10 cellular contexts compared by ENCODE assay signal in genomic region chr1:29179641-29180184, GRCh38. TPM values are rescaled to one million over a fixed set of nuclear protein-coding genes. Genes with fewer than 3 reads are reported as not detected.
DNase-seq lines count a peak whose midpoint lies in the region; ATAC-seq, FAIRE-seq and TF ChIP-seq lines count a peak whose summit lies in the region.
"Had no signal": no experiment of that assay in that cellular context is flagged by ENCODE, and none has a peak within 500 bp of the region (broad histone marks: within the 10 kb centered on the region; RNA-seq: fewer than 3 reads in every experiment).

No MANE protein-coding gene starts in this region.

- H3K4me3 ChIP-seq in kidney (ENCODE audit: low read length in 2 of 2): peak overlapping the region; percentile 83 to 88
- peak overlapping the region in 3 of 4 donors; percentile 91 to 99 (median 97) for H3K4me3 ChIP-seq in transverse colon

- H3K27ac Mint-ChIP-seq in activated naive CD8-positive, alpha-beta T cell treated with anti-CD3 and anti-CD28 coated beads for 36 hours: peak overlapping the region; percentile 98

- in situ Hi-C loops in transverse colon (cut with MboI; ENCODE audit: low pct_ligation_motif_present in 1 of 4, low pct_unique_long_range_greater_than_20kb in 1 of 4, low sequenced_read_pairs in 3 of 4): no loop called here

- peaks cover 23% of the 10 kb centered on the region for H3K36me3 Mint-ChIP-seq in activated T-cell treated with anti-CD3 and anti-CD28 coated beads, Interleukin-2, amount 50 U/mL, for 4 hours (ENCODE audit: insufficient read depth)
- H3K36me3 Mint-ChIP-seq in activated naive CD8-positive, alpha-beta T cell treated with anti-CD3 and anti-CD28 coated beads for 36 hours: peaks cover 51% of the 10 kb centered on the region

- no peaks in the 10 kb centered on the region for H3K9me3 ChIP-seq in kidney (ENCODE audit: control insufficient read depth in 1 of 2, low read length in 2 of 2)
- no peaks in the 10 kb centered on the region for H3K9me3 ChIP-seq in transverse colon

- TF ChIP-seq CTCF in kidney (IDR thresholded peaks at IDR 0.05; ENCODE audit: borderline replicate concordance, extremely low read depth, insufficient read depth) (no peak), transverse colon (IDR thresholded peaks at IDR 0.05) (no peak)

- H3K9ac ChIP-seq in kidney (ENCODE audit: low read length in 2 of 2): peak overlapping the region; percentile 37 to 67

- H3K27ac ChIP-seq in kidney (ENCODE audit: low read depth in 2 of 2, low read length in 2 of 2) (peak overlapping the region in 1 of 2 donors; percentile 74), transverse colon (peak overlapping the region; percentile 99 to 100 (median 100))

- intact Hi-C loops in kidney (cut with DNase I): no loop called here
- intact Hi-C loops in transverse colon (cut with DNase I; ENCODE audit: low total_unique reads): loop anchor here (5.0 kb wide), 1 partner anchor 57 kb away; the partner anchor contains the start of gene TMEM200B

- FAIRE-seq in kidney (lab: Jason Lieb, UNC): no peak

- 6 to 13% methylated on average over 2 to 4 of the region's 4 CpGs for WGBS in transverse colon (ENCODE audit: low coverage in 1 of 2), 2 donors

- H3K4me1 ChIP-seq in kidney (ENCODE audit: control insufficient read depth in 1 of 2, insufficient read depth in 1 of 2, low read depth in 1 of 2, low read length in 2 of 2) (peaks cover 13 to 20% of the 10 kb centered on the region in 2 donors), transverse colon (peaks cover 28 to 67% (median 45%) of the 10 kb centered on the region in 4 donors)

- H3K27me3 Mint-ChIP-seq in activated T-cell treated with anti-CD3 and anti-CD28 coated beads, Interleukin-2, amount 50 U/mL, for 4 hours (ENCODE audit: low read depth): no peaks in the 10 kb centered on the region
- H3K27me3 Mint-ChIP-seq in activated naive CD8-positive, alpha-beta T cell treated with anti-CD3 and anti-CD28 coated beads for 36 hours: no peaks in the 10 kb centered on the region

- peaks cover 48% of the 10 kb centered on the region for H3K4me1 Mint-ChIP-seq in activated T-cell treated with anti-CD3 and anti-CD28 coated beads, Interleukin-2, amount 50 U/mL, for 4 hours (ENCODE audit: low read depth)
- H3K4me1 Mint-ChIP-seq in activated naive CD8-positive, alpha-beta T cell treated with anti-CD3 and anti-CD28 coated beads for 36 hours: peaks cover 47% of the 10 kb centered on the region

- no peak for DNase-seq in activated T-cell treated with anti-CD3 and anti-CD28 coated beads, Interleukin-2, amount 50 U/mL, for 4 hours
- no peak for DNase-seq in activated T-cell treated with anti-CD3 and anti-CD28 coated beads for 4 hours
- no peak for DNase-seq in activated naive CD8-positive, alpha-beta T cell treated with anti-CD3 and anti-CD28 coated beads for 36 hours
- DNase-seq in kidney: no peak
- DNase-seq in transverse colon: no peak
- no peak for DNase-seq in effector CD4-positive, alpha-beta T cell
- DNase-seq: GDM1, NCI-H748 treated with DMSO at 0.1 percent for 48 hours had no signal

- no peak for ATAC-seq in activated T-cell treated with anti-CD3 and anti-CD28 coated beads, Interleukin-2, amount 50 U/mL, for 4 hours
- ATAC-seq in GM19397 (IDR thresholded peaks at IDR 0.05; ENCODE audit: unreplicated experiment): no peak
- no peak for ATAC-seq in GM21390 (IDR thresholded peaks at IDR 0.05; ENCODE audit: unreplicated experiment)

- no peak for TF ChIP-seq POLR2A in transverse colon (IDR thresholded peaks at IDR 0.05)

- no peak for TF ChIP-seq EP300 in transverse colon (IDR thresholded peaks at IDR 0.05; ENCODE audit: low read depth)

- no peaks in the 10 kb centered on the region for H3K27me3 ChIP-seq in transverse colon

- H3K4me3 Mint-ChIP-seq in activated T-cell treated with anti-CD3 and anti-CD28 coated beads, Interleukin-2, amount 50 U/mL, for 4 hours: peak overlapping the region; percentile 96
- H3K4me3 Mint-ChIP-seq in activated naive CD8-positive, alpha-beta T cell treated with anti-CD3 and anti-CD28 coated beads for 36 hours: peak overlapping the region; percentile 96

- H3K36me3 ChIP-seq in kidney (ENCODE audit: control insufficient read depth in 1 of 2, insufficient read depth in 2 of 2, low read length in 2 of 2): peaks cover 2 to 5% of the 10 kb centered on the region in 2 donors
- H3K36me3 ChIP-seq in transverse colon: peaks cover 0 to 6% (median 0%) of the 10 kb centered on the region in 4 donors

- no peaks in the 10 kb centered on the region for H3K9me3 Mint-ChIP-seq in activated T-cell treated with anti-CD3 and anti-CD28 coated beads, Interleukin-2, amount 50 U/mL, for 4 hours
- H3K9me3 Mint-ChIP-seq in activated naive CD8-positive, alpha-beta T cell treated with anti-CD3 and anti-CD28 coated beads for 36 hours: peaks cover 2% of the 10 kb centered on the region

RNA-seq across cellular contexts. Expression of gene SRSF4, which starts 2.0 kb away (rescaled TPM):
- 100 to 1,000 TPM; 104 to 109 (median 106) TPM for total RNA-seq in activated T-cell treated with anti-CD3 and anti-CD28 coated beads, Interleukin-2, amount 50 U/mL, for 4 hours
- 100 to 1,000 TPM; 113 to 114 TPM for total RNA-seq in activated naive CD8-positive, alpha-beta T cell treated with anti-CD3 and anti-CD28 coated beads for 36 hours
- total RNA-seq in kidney (72.3 TPM), transverse colon (10 to 100 TPM; 67.3 to 98.0 (median 72.4) TPM)
- polyA plus RNA-seq in kidney (ENCODE audit: insufficient read depth, low read depth, low replicate concordance): 48.4 TPM

RNA-seq across cellular contexts. Expression of gene MECR, which starts 51.0 kb away (rescaled TPM):
- 10 to 100 TPM; 29.8 to 35.4 (median 32.6) TPM for total RNA-seq in activated T-cell treated with anti-CD3 and anti-CD28 coated beads, Interleukin-2, amount 50 U/mL, for 4 hours
- total RNA-seq in activated naive CD8-positive, alpha-beta T cell treated with anti-CD3 and anti-CD28 coated beads for 36 hours: 10 to 100 TPM; 42.0 to 42.7 TPM
- total RNA-seq in kidney (27.7 TPM), transverse colon (10 to 100 TPM in 2 of 4 donors, 1 to 10 TPM in 1, not detected in 1; 5.2 to 16.0 (median 12.2) TPM)
- polyA plus RNA-seq in kidney (ENCODE audit: insufficient read depth, low read depth, low replicate concordance): 42.6 TPM

RNA-seq across cellular contexts. Expression of gene TMEM200B, which starts 56.0 kb away (rescaled TPM):
- 1 to 10 TPM in 2 of 3 donors, under 1 TPM in 1; 0.61 to 1.7 (median 1.0) TPM for total RNA-seq in activated T-cell treated with anti-CD3 and anti-CD28 coated beads, Interleukin-2, amount 50 U/mL, for 4 hours
- under 1 TPM; 0.90 to 0.99 TPM for total RNA-seq in activated naive CD8-positive, alpha-beta T cell treated with anti-CD3 and anti-CD28 coated beads for 36 hours
- total RNA-seq in kidney: 8.6 TPM
- polyA plus RNA-seq in kidney (ENCODE audit: insufficient read depth, low read depth, low replicate concordance): 7.6 TPM
- total RNA-seq in transverse colon: 1 to 10 TPM; 1.6 to 7.5 (median 4.2) TPM

RNA-seq across cellular contexts. Expression of gene PTPRU, which starts 56.6 kb away (rescaled TPM):
- total RNA-seq in activated T-cell treated with anti-CD3 and anti-CD28 coated beads, Interleukin-2, amount 50 U/mL, for 4 hours: under 1 TPM; 0.19 to 0.78 (median 0.32) TPM
- total RNA-seq in activated naive CD8-positive, alpha-beta T cell treated with anti-CD3 and anti-CD28 coated beads for 36 hours: under 1 TPM; 0.52 to 0.74 TPM
- total RNA-seq in kidney: 53.6 TPM
- polyA plus RNA-seq in kidney (ENCODE audit: insufficient read depth, low read depth, low replicate concordance): 3.7 TPM
- total RNA-seq in transverse colon: 1 to 10 TPM; 5.6 to 9.7 (median 7.4) TPM
